In the genomic region with DNA sequence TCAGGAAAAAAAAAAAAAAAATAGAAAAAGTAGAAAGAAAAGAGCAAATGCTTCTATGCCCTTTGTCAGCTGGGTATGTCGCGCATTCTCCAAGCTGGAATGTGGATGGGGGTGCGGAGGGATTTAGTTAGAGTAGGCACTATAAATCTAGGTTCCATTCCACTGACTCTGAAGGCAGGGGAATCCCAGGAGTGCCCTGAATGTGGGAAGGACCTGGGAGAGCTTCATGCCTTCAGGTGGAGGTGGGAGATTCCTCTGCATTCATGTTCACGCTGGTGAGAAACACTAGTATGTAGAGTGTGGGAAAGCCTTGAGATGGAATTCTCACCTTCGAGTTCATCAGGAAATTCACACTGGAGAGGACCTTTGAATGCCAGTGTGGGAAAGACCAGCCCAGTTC, we compare ENCODE assay signal across 33 cellular contexts. TPM values are rescaled to one million over a fixed set of nuclear protein-coding genes. Genes with fewer than 3 reads are reported as not detected.
"Had no signal": no experiment of that assay in that cellular context is flagged by ENCODE, and none has a peak within 500 bp of the region (broad histone marks: within the 10 kb centered on the region; RNA-seq: fewer than 3 reads in every experiment).

No MANE protein-coding gene starts in this region.

- H3K4me1 Mint-ChIP-seq: brain; central memory CD8-positive, alpha-beta T cell; T-helper 17 cell had no signal

- H3K27ac ChIP-seq: ascending aorta, breast epithelium, coronary artery, dorsolateral prefrontal cortex, esophagus muscularis mucosa, foreskin keratinocyte, gastroesophageal sphincter, heart right ventricle, WERI-Rb-1 had no signal

- H3K4me3 Mint-ChIP-seq: activated B cell treated with CpG ODN at 0.5 μM for 24 hours; activated CD4-positive, alpha-beta memory T cell treated with anti-CD3 and anti-CD28 coated beads for 36 hours; activated CD8-positive, alpha-beta T cell treated with anti-CD3 and anti-CD28 coated beads, Interleukin-2, amount 10 ng/mL, durations not matched to agents 7 days and 5 days; activated naive CD4-positive, alpha-beta T cell treated with anti-CD3 and anti-CD28 coated beads, Interleukin-2, amount 10 ng/mL, durations not matched to agents 7 days and 5 days; activated naive CD8-positive, alpha-beta T cell treated with anti-CD3 and anti-CD28 coated beads, Interleukin-2, amount 10 ng/mL, durations not matched to agents 7 days and 5 days; activated T-cell treated with anti-CD3 and anti-CD28 coated beads, Interleukin-2, amount 50 U/mL, for 24 hours; activated T-cell treated with anti-CD3 and anti-CD28 coated beads, Interleukin-2, amount 50 U/mL, for 72 hours; central memory CD8-positive, alpha-beta T cell; dendritic cell treated with granulocyte-macrophage colony-stimulating factor and Interleukin-4, amounts not matched to agents 40 ng/mL and 50 ng/mL, for 4 days; T-helper 17 cell; T-helper 2 cell treated with Interferon-gamma antibody and Interleukin-4, amounts not matched to agents 5 μg/mL and 100 μg/mL, for 36 hours had no signal

- H3K27ac Mint-ChIP-seq: activated B cell treated with CpG ODN at 0.5 μM for 24 hours; activated CD4-positive, alpha-beta memory T cell treated with anti-CD3 and anti-CD28 coated beads for 36 hours; activated CD8-positive, alpha-beta T cell treated with anti-CD3 and anti-CD28 coated beads, Interleukin-2, amount 10 ng/mL, durations not matched to agents 7 days and 5 days; activated naive CD4-positive, alpha-beta T cell treated with anti-CD3 and anti-CD28 coated beads, Interleukin-2, amount 10 ng/mL, durations not matched to agents 7 days and 5 days; activated naive CD4-positive, alpha-beta T cell treated with anti-CD3 and anti-CD28 coated beads, Interleukin-2, amount 50 U/mL, for 72 hours; activated naive CD8-positive, alpha-beta T cell treated with anti-CD3 and anti-CD28 coated beads, Interleukin-2, amount 10 ng/mL, durations not matched to agents 7 days and 5 days; activated T-cell treated with anti-CD3 and anti-CD28 coated beads, Interleukin-2, amount 50 U/mL, for 24 hours; activated T-cell treated with anti-CD3 and anti-CD28 coated beads, Interleukin-2, amount 50 U/mL, for 72 hours; brain; dendritic cell treated with granulocyte-macrophage colony-stimulating factor and Interleukin-4, amounts not matched to agents 40 ng/mL and 50 ng/mL, for 4 days; T-helper 17 cell; T-helper 2 cell treated with Interferon-gamma antibody and Interleukin-4, amounts not matched to agents 5 μg/mL and 100 μg/mL, for 36 hours had no signal

- ATAC-seq: activated CD4-positive, CD25-positive, alpha-beta regulatory T cell treated with anti-CD3 and anti-CD28 coated beads, Interleukin-2, amount 50 U/mL, for 24 hours; activated CD8-positive, alpha-beta T cell treated with anti-CD3 and anti-CD28 coated beads, Interleukin-2, amount 10 ng/mL, durations not matched to agents 7 days and 5 days; activated naive CD4-positive, alpha-beta T cell treated with anti-CD3 and anti-CD28 coated beads, Interleukin-2, amount 50 U/mL, for 72 hours; activated T-cell treated with anti-CD3 and anti-CD28 coated beads, Interleukin-2, amount 50 U/mL, for 72 hours; foreskin keratinocyte; gastroesophageal sphincter; heart right ventricle; T-helper 17 cell had no signal

- H3K4me3 ChIP-seq: ascending aorta, breast epithelium, coronary artery, dorsolateral prefrontal cortex, esophagus muscularis mucosa, gastroesophageal sphincter, heart right ventricle had no signal

- H3K27me3 Mint-ChIP-seq: activated B cell treated with CpG ODN at 0.5 μM for 24 hours; brain; central memory CD8-positive, alpha-beta T cell had no signal

- DNase-seq: activated B cell treated with CpG ODN at 0.5 μM for 24 hours; activated CD4-positive, alpha-beta memory T cell treated with anti-CD3 and anti-CD28 coated beads for 36 hours; activated CD4-positive, alpha-beta T cell treated with anti-CD3 and anti-CD28 coated beads for 48 hours; activated CD8-positive, alpha-beta memory T cell treated with anti-CD3 and anti-CD28 coated beads, Interleukin-2, amount 50 U/mL, for 48 hours; activated CD8-positive, alpha-beta T cell treated with anti-CD3 and anti-CD28 coated beads, Interleukin-2, amount 10 ng/mL, durations not matched to agents 7 days and 5 days; activated gamma-delta T cell; activated naive CD4-positive, alpha-beta T cell; activated naive CD4-positive, alpha-beta T cell treated with anti-CD3 and anti-CD28 coated beads, Interleukin-2, amount 10 ng/mL, durations not matched to agents 7 days and 5 days; activated naive CD8-positive, alpha-beta T cell treated with anti-CD3 and anti-CD28 coated beads, Interleukin-2, amount 10 ng/mL, durations not matched to agents 7 days and 5 days; activated T-cell treated with anti-CD3 and anti-CD28 coated beads for 4 hours; activated T-cell treated with anti-CD3 and anti-CD28 coated beads, Interleukin-2, amount 50 U/mL, for 24 hours; activated T-cell treated with anti-CD3 and anti-CD28 coated beads, Interleukin-2, amount 50 U/mL, for 72 hours; dorsolateral prefrontal cortex; effector memory CD4-positive, alpha-beta T cell; erythroblast; foreskin keratinocyte; heart right ventricle; T-helper 1 cell; T-helper 17 cell; T1000; WERI-Rb-1 had no signal

- H3K27me3 ChIP-seq: ascending aorta, breast epithelium, dorsolateral prefrontal cortex, esophagus muscularis mucosa, gastroesophageal sphincter had no signal

- H3K36me3 ChIP-seq: ascending aorta, breast epithelium, esophagus muscularis mucosa, gastroesophageal sphincter had no signal

RNA-seq across cellular contexts. Expression of a gene that starts 16.6 kb away (rescaled TPM):
- total RNA-seq: glomerular endothelial cell had no signal
